9 cellular contexts compared by ENCODE assay signal in the genomic region with DNA sequence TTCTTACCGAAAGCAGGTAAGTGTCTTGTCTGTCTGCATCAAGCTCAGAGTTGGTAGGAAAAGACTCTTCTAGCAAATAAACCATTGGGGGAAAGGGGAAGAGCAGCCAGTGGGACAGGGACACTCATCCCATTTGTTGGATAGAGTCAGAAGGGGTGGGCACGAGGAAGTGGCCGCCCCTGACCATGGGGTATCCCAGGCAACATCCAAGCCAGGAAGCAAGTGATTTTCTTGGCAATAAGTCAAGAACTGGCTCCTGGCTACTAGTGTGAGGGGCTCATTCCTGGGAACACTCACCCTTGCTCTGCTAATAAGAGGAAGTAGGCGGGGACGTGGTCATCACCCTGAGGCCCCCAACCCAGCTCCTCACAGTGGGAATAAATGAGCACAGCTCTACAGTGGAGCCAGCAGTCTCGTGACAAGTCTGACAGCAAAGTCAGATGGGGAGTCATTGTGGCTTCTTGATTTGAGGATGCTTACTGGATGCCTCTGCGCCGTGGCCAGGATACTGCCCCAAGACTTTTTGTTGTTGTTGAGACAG. TPM values are rescaled to one million over a fixed set of nuclear protein-coding genes. Genes with fewer than 3 reads are reported as not detected.
DNase-seq lines count a peak whose midpoint lies in the region; ATAC-seq and TF ChIP-seq lines count a peak whose summit lies in the region.
"Had no signal": no experiment of that assay in that cellular context is flagged by ENCODE, and none has a peak within 500 bp of the region (broad histone marks: within the 10 kb centered on the region; RNA-seq: fewer than 3 reads in every experiment).

No MANE protein-coding gene starts in this region.

- no peaks in the 10 kb centered on the region for H3K9me3 ChIP-seq in uterus

- TF ChIP-seq POLR2A in uterus (IDR thresholded peaks at IDR 0.05): no peak

- no peaks in the 10 kb centered on the region for H3K36me3 Mint-ChIP-seq in endothelial cell (ENCODE audit: low read depth, unreplicated experiment)

- TF ChIP-seq CTCF in endothelial cell (IDR thresholded peaks at IDR 0.05; ENCODE audit: unreplicated experiment) (no peak), uterus (IDR thresholded peaks at IDR 0.05) (no peak)

- peaks cover 13% of the 10 kb centered on the region for H3K27me3 Mint-ChIP-seq in endothelial cell (ENCODE audit: unreplicated experiment)

- no peaks in the 10 kb centered on the region for H3K27me3 ChIP-seq in uterus

- no peak overlapping the region for H3K4me3 Mint-ChIP-seq in endothelial cell (ENCODE audit: unreplicated experiment)

- ATAC-seq in GM21825 (IDR thresholded peaks at IDR 0.05; ENCODE audit: unreplicated experiment) (no peak), HG03439 (IDR thresholded peaks at IDR 0.05; ENCODE audit: unreplicated experiment) (no peak)

- intact Hi-C loops in uterus (cut with DNase I; ENCODE audit: low total_unique reads): no loop called here

- no peaks in the 10 kb centered on the region for H3K9me3 Mint-ChIP-seq in endothelial cell (ENCODE audit: unreplicated experiment)

- H3K4me1 ChIP-seq in uterus: peaks cover 0 to 13% of the 10 kb centered on the region in 2 donors

- peaks cover 20% of the 10 kb centered on the region for H3K4me1 Mint-ChIP-seq in endothelial cell (ENCODE audit: unreplicated experiment)

- H3K27ac Mint-ChIP-seq in endothelial cell (ENCODE audit: unreplicated experiment): peak overlapping the region; percentile 45

- H3K4me3 ChIP-seq in uterus: peak overlapping the region in 1 of 2 donors; percentile 29

- peak overlapping the region; percentile 78 to 87 for H3K27ac ChIP-seq in uterus

- no peaks in the 10 kb centered on the region for H3K36me3 ChIP-seq in uterus

- DNase-seq in NCI-H748 (lab: John Stamatoyannopoulos, UW; ENCODE audit: unreplicated experiment) (peak; percentile 31), NCI-H748 treated with DMSO at 0.1 percent for 48 hours (lab: John Stamatoyannopoulos, UW) (no peak), endothelial cell (ENCODE audit: low spot score) (no peak), middle frontal gyrus (ENCODE audit: extremely low spot score, low spot score) (peak; percentile 6), uterus (peak; percentile 32 to 34), NCI-H2107 (lab: John Stamatoyannopoulos, UW) (no peak)
- DNase-seq: activated T-cell treated with anti-CD3 and anti-CD28 coated beads for 4 hours had no signal

RNA-seq across cellular contexts. Expression of a gene that starts 6.7 kb away (rescaled TPM):
- total RNA-seq in endothelial cell (ENCODE audit: unreplicated experiment): 2.2 TPM
- total RNA-seq in uterus: 10 to 100 TPM in 1 of 4 donors, 1 to 10 TPM in 1, not detected in 2; 6.2 to 11.7 TPM

RNA-seq across cellular contexts. Expression of a gene that starts 58.5 kb away (rescaled TPM):
- total RNA-seq in endothelial cell (ENCODE audit: unreplicated experiment): 80.4 TPM
- 100 to 1,000 TPM in 3 of 4 donors, 10 to 100 TPM in 1; 88.7 to 147 (median 121) TPM for total RNA-seq in uterus

Comparison
In these comparisons a context has a peak if more than half of its experiments do, and no peak if none do; other contexts are left out.
1. DNase-seq: peak in NCI-H748 (single experiment), middle frontal gyrus (single experiment) and uterus (2 of 2); none in NCI-H748 treated with DMSO at 0.1 percent for 48 hours (single experiment), endothelial cell (single experiment) and NCI-H2107 (single experiment).